8 cellular contexts compared by ENCODE assay signal in the genomic region with DNA sequence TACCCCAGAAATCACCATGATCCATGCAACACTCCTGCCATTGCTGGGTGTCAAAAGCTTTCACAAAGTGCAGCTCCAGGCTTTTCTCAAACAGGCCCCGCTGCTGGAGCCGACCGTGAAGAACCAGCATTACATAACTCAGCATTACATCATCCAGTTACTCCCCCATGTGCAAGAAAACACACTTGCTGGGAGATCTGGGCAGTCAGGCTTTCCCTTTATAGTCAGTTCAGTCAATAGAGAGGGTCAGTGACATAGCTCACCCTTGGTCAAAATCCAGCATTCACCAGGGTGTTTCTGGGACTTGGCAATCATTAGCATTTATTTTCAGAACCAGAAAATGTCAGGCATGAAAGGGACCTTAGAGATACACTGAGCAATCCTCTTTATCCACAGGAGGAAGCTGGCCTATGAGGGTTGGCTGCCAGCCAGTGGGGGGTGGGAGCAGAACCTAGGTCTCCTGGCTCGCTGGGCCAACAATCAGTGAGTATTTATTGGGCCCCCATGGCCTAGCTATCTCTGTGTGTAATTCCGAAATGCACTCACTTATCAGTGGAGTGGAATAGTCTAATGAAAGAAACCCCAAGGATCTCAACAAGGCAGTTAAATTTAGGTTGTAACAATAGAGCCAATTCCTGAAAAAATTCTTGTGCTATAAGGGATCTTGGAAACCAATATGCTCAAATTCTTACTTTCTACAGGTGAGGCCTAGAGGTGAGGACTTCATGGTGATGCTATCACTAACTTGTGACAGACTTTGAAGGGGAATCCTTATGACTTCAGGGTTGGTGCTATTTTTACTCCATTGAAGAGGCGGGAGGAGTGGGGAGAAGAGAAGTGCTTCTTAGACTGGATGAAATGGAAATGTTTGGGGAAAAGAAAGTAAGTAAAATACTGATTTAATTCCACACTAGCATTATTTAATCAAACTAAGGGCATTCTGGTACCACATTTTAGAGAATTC. TPM values are rescaled to one million over a fixed set of nuclear protein-coding genes. Genes with fewer than 3 reads are reported as not detected.
DNase-seq lines count a peak whose midpoint lies in the region; ATAC-seq and TF ChIP-seq lines count a peak whose summit lies in the region.

No MANE protein-coding gene starts in this region.

- no peak overlapping the region for H3K4me3 Mint-ChIP-seq in T-helper 17 cell

- H3K4me1 Mint-ChIP-seq in T-helper 17 cell = peaks cover 9% of the 10 kb centered on the region

- peak; percentile 44 for DNase-seq in H4 (ENCODE audit: low spot score)
- DNase-seq in foreskin melanocyte = peak; percentile 66
- peak; percentile 96 for DNase-seq in pons (ENCODE audit: low spot score)
- no peak for DNase-seq in stimulated activated naive CD4-positive, alpha-beta T cell treated with Interleukin-2 at 50 U/mL for 16 hours (lab: John Stamatoyannopoulos, UW)
- DNase-seq in NCI-H524 (lab: John Stamatoyannopoulos, UW) = no peak
- no peak for DNase-seq in T-helper 17 cell

- H3K27me3 Mint-ChIP-seq in T-helper 17 cell = no peaks in the 10 kb centered on the region

- no peaks in the 10 kb centered on the region for H3K9me3 ChIP-seq in T-helper 17 cell (ENCODE audit: control insufficient read depth, low read length, poor library complexity, severe bottlenecking)

- ATAC-seq in SK-N-SH treated with all-trans-retinoic acid at 6 μM for 48 hours (peak; percentile 71), GM19035 (IDR thresholded peaks at IDR 0.05; ENCODE audit: unreplicated experiment) (no peak), T-helper 17 cell (no peak)

- H3K27ac Mint-ChIP-seq in T-helper 17 cell = no peak overlapping the region

- H3K36me3 Mint-ChIP-seq in T-helper 17 cell (ENCODE audit: low read depth) = peaks cover 4% of the 10 kb centered on the region

TF ChIP-seq in SK-N-SH treated with all-trans-retinoic acid at 6 μM for 48 hours, 23 proteins besides CTCF, POLR2A, EP300 and RAD21:
- TF ChIP-seq OSR1 (CRISPR knock-in tag; IDR thresholded peaks at IDR 0.05) (no peak), RARB (CRISPR knock-in tag; IDR thresholded peaks at IDR 0.05) (no peak), TOX (CRISPR knock-in tag; IDR thresholded peaks at IDR 0.05; ENCODE audit: borderline replicate concordance) (no peak), ZNF70 (CRISPR knock-in tag; IDR thresholded peaks at IDR 0.05) (no peak), PPARA (CRISPR knock-in tag; IDR thresholded peaks at IDR 0.05; ENCODE audit: borderline replicate concordance) (no peak), BACH2 (CRISPR knock-in tag; IDR thresholded peaks at IDR 0.05; ENCODE audit: borderline replicate concordance) (no peak), ZNF565 (CRISPR knock-in tag; conservative IDR thresholded peaks at IDR 0.05; ENCODE audit: low read depth) (no peak)
- TF ChIP-seq, protein P1, sequence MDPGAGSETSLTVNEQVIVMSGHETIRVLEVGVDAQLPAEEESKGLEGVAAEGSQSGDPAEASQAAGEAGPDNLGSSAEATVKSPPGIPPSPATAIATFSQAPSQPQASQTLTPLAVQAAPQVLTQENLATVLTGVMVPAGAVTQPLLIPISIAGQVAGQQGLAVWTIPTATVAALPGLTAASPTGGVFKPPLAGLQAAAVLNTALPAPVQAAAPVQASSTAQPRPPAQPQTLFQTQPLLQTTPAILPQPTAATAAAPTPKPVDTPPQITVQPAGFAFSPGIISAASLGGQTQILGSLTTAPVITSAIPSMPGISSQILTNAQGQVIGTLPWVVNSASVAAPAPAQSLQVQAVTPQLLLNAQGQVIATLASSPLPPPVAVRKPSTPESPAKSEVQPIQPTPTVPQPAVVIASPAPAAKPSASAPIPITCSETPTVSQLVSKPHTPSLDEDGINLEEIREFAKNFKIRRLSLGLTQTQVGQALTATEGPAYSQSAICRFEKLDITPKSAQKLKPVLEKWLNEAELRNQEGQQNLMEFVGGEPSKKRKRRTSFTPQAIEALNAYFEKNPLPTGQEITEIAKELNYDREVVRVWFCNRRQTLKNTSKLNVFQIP (CRISPR knock-in tag; IDR thresholded peaks at IDR 0.05; ENCODE audit: borderline replicate concordance, low read depth) = no peak
- TF ChIP-seq, protein P2, sequence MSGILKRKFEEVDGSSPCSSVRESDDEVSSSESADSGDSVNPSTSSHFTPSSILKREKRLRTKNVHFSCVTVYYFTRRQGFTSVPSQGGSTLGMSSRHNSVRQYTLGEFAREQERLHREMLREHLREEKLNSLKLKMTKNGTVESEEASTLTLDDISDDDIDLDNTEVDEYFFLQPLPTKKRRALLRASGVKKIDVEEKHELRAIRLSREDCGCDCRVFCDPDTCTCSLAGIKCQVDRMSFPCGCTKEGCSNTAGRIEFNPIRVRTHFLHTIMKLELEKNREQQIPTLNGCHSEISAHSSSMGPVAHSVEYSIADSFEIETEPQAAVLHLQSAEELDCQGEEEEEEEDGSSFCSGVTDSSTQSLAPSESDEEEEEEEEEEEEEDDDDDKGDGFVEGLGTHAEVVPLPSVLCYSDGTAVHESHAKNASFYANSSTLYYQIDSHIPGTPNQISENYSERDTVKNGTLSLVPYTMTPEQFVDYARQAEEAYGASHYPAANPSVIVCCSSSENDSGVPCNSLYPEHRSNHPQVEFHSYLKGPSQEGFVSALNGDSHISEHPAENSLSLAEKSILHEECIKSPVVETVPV (CRISPR knock-in tag; IDR thresholded peaks at IDR 0.05) = no peak

RNA-seq across cellular contexts. Expression of a gene that starts 54.6 kb away (rescaled TPM):
- 31.5 and 33.0 TPM in 2 replicates for total RNA-seq in H4 (2014; rRNA removed; shearing (Covaris generic))
- 10 to 100 TPM; 14.6 to 19.2 TPM for total RNA-seq in T-helper 17 cell

RNA-seq across cellular contexts. Expression of a gene that starts 55.2 kb away (rescaled TPM):
- total RNA-seq in H4 (2014; rRNA removed; shearing (Covaris generic)) = 17.6 and 19.2 TPM in 2 replicates
- total RNA-seq in T-helper 17 cell = 10 to 100 TPM; 20.7 to 26.4 TPM

Comparison
In these comparisons a context has a peak if more than half of its experiments do, and no peak if none do; other contexts are left out.
1. DNase-seq: peak in H4 (single experiment), foreskin melanocyte (single experiment) and pons (single experiment); none in stimulated activated naive CD4-positive, alpha-beta T cell treated with Interleukin-2 at 50 U/mL for 16 hours (single experiment), NCI-H524 (0 of 2) and T-helper 17 cell (0 of 3).